ENCODE assay signal across 8 cellular contexts in the genomic region with DNA sequence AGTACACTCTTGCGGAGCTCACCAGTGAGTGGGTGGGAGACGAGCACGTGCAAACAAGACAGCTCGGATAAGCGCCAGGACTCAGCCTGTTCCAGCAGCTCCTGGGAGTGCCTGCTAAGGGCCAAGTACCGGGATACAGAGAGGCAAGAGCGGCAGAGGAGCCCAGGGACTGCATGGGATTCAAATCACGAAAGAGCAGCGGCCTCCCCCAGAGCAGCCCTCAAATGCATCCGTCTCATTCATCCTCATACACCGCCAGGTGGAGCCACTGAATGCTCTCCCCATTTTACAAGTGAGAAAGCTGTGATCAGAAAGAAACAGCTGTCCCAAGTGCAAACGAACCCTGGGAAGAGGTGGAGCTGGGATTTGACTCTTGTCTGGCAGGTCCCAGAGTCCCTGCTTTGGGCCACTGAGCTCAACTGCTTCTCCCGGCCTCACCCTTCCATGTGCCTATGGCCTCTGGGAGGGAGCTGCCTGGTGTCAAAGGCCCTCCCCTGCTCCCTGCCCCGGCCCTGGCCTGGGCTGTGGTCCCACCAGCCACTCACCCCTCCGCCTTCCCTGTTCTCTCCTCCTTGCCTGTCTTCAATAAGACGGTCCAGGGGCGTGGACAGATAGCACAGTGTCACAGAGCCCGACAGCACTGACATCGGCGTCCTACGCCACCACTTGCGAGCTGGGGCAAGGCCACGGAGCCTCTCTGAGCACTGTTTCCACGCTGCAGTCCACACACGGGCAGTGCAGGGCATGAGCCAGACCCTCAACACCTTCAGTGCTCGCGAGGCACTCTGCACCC.
DNase-seq lines count a peak whose midpoint lies in the region; ATAC-seq lines count a peak whose summit lies in the region.

No MANE protein-coding gene starts in this region.

- no peaks in the 10 kb centered on the region for H3K9me3 ChIP-seq in trophoblast cell (ENCODE audit: insufficient read depth, low read depth, low read length)

- no peaks in the 10 kb centered on the region for H3K79me1 ChIP-seq in trophoblast cell (ENCODE audit: low read length)

- H3K9ac ChIP-seq in trophoblast cell (ENCODE audit: low read length), result no peak overlapping the region

- H2BK5ac ChIP-seq in trophoblast cell (ENCODE audit: low read depth, low read length, poor library complexity), result no peak overlapping the region

- no peak overlapping the region for H4K12ac ChIP-seq in trophoblast cell (ENCODE audit: low read depth, low read length)

- whole genome bisulfite sequencing in trophoblast cell (ENCODE audit: extremely low coverage, insufficient coverage, insufficient read length), result no CpG with 5 or more reads among the region's 27 CpGs

- no peaks in the 10 kb centered on the region for H3K9me3 Mint-ChIP-seq in activated naive CD4-positive, alpha-beta T cell treated with anti-CD3 and anti-CD28 coated beads, Interleukin-2, amount 50 U/mL, for 24 hours

- no peak overlapping the region for H3K23ac ChIP-seq in trophoblast cell (ENCODE audit: low read length)

- no peak overlapping the region for H2BK120ac ChIP-seq in trophoblast cell (ENCODE audit: insufficient read depth, low read length, poor library complexity)

- H3K79me2 ChIP-seq in trophoblast cell (ENCODE audit: control insufficient read depth, insufficient read depth, low read length, poor library complexity), result no peaks in the 10 kb centered on the region

- H3K36me3 ChIP-seq in trophoblast cell (ENCODE audit: control insufficient read depth in 1 of 2, insufficient read depth in 2 of 2, low read length in 2 of 2), result no peaks in the 10 kb centered on the region

- peak overlapping the region; percentile 47 for H3K27ac Mint-ChIP-seq in activated naive CD4-positive, alpha-beta T cell treated with anti-CD3 and anti-CD28 coated beads, Interleukin-2, amount 50 U/mL, for 24 hours

- no peak overlapping the region for H2AFZ ChIP-seq in trophoblast cell (ENCODE audit: insufficient read depth, low read length, poor library complexity)

- no peak overlapping the region for H3K27ac ChIP-seq in trophoblast cell (ENCODE audit: low read depth, low read length)

- H3K4me2 ChIP-seq in trophoblast cell (ENCODE audit: low read length), result no peak overlapping the region

- H3K4me3 Mint-ChIP-seq in activated naive CD4-positive, alpha-beta T cell treated with anti-CD3 and anti-CD28 coated beads, Interleukin-2, amount 50 U/mL, for 24 hours, result no peak overlapping the region

- no peak overlapping the region for H2BK12ac ChIP-seq in trophoblast cell (ENCODE audit: low read length)

- H3K18ac ChIP-seq in trophoblast cell (ENCODE audit: low read length), result no peak overlapping the region

- peaks cover 5% of the 10 kb centered on the region for H3K4me1 Mint-ChIP-seq in activated naive CD4-positive, alpha-beta T cell treated with anti-CD3 and anti-CD28 coated beads, Interleukin-2, amount 50 U/mL, for 24 hours

- no peak overlapping the region for H2AK5ac ChIP-seq in trophoblast cell (ENCODE audit: low read length)

- H3K27me3 Mint-ChIP-seq in activated naive CD4-positive, alpha-beta T cell treated with anti-CD3 and anti-CD28 coated beads, Interleukin-2, amount 50 U/mL, for 24 hours, result no peaks in the 10 kb centered on the region

- H3K4ac ChIP-seq in trophoblast cell (ENCODE audit: low read depth, low read length), result no peak overlapping the region

- no peak for ATAC-seq in HG03442 (IDR thresholded peaks at IDR 0.05; ENCODE audit: unreplicated experiment)

- no peaks in the 10 kb centered on the region for H3K36me3 Mint-ChIP-seq in activated naive CD4-positive, alpha-beta T cell treated with anti-CD3 and anti-CD28 coated beads, Interleukin-2, amount 50 U/mL, for 24 hours

- no peak overlapping the region for H3K14ac ChIP-seq in trophoblast cell (ENCODE audit: low read length)

- H3K4me1 ChIP-seq in trophoblast cell (ENCODE audit: control insufficient read depth in 1 of 2, insufficient read depth in 2 of 2, low read length in 2 of 2), result peaks cover 4 to 9% of the 10 kb centered on the region in 2 experiments

- H3K4me3 ChIP-seq in trophoblast cell (ENCODE audit: low read depth, low read length), result no peak overlapping the region

- no peaks in the 10 kb centered on the region for H3K27me3 ChIP-seq in trophoblast cell (ENCODE audit: insufficient read depth, low read length)

- DNase-seq in DMS 273 treated with DMSO at 0.1 percent for 48 hours (lab: John Stamatoyannopoulos, UW), result peak; percentile 77
- peak; percentile 77 for DNase-seq in HuH-7 (ENCODE audit: low spot score)
- peak; percentile 73 for DNase-seq in RKO (ENCODE audit: low spot score)
- peak; percentile 72 for DNase-seq in globus pallidus (ENCODE audit: low spot score)
- peak; percentile 48 to 88 for DNase-seq in trophoblast cell
- DNase-seq in T1000 (lab: John Stamatoyannopoulos, UW), result no peak

- H4K91ac ChIP-seq in trophoblast cell (ENCODE audit: low read depth, low read length), result no peak overlapping the region

- no peak overlapping the region for H4K8ac ChIP-seq in trophoblast cell (ENCODE audit: low read depth, low read length)
